7 cellular contexts compared by ENCODE assay signal in the genomic region with DNA sequence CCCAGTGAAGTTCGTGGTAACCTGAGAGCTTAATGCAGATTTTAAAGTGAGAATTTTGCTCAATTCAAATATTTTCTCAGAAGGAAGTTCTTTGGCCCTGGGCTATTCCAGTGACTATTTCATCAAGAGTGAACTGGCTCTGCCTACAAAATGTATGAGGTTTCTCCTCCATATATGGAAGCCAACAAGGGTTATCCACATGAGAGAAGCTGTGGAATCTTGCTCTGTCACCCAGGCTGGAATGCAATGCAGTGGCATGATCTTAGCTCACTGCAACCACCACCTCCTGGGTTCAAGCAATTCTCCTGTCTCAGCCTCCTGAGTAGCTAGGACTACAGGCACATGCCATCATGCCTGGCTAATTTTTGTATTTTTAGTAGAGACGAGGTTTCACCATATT.
DNase-seq lines count a peak whose midpoint lies in the region; ATAC-seq, FAIRE-seq and TF ChIP-seq lines count a peak whose summit lies in the region.
"Not testable (repeated sequence)": the region's sequence is repeated elsewhere in the genome, so short reads cannot be mapped to it uniquely, and the experiment has no call there.

No MANE protein-coding gene starts in this region.

- not testable (repeated sequence) for H3K27me3 Mint-ChIP-seq in astrocyte (ENCODE audit: low read depth, unreplicated experiment)

- TF ChIP-seq CTCF in BJ (IDR thresholded peaks at IDR 0.05; ENCODE audit: insufficient read depth, low read depth, low read length); OCI-LY7 (conservative IDR thresholded peaks at IDR 0.05; ENCODE audit: low read length); astrocyte (IDR thresholded peaks at IDR 0.05; ENCODE audit: insufficient read depth, low read depth, low read length); foreskin keratinocyte (conservative IDR thresholded peaks at IDR 0.05): not testable (repeated sequence)

- H3K36me3 ChIP-seq in BJ (ENCODE audit: control insufficient read depth, insufficient read depth, low read length); OCI-LY7 (ENCODE audit: insufficient read depth, low read length); astrocyte (ENCODE audit: insufficient read depth, low read length): not testable (repeated sequence)

- peaks cover 58% of the 10 kb centered on the region for H3K4me1 ChIP-seq in OCI-LY7 (ENCODE audit: insufficient read depth, low read length, poor library complexity, severe bottlenecking)
- H3K4me1 ChIP-seq in astrocyte (ENCODE audit: insufficient read depth, low read length); foreskin keratinocyte: not testable (repeated sequence)

- peak overlapping the region; percentile 61; the same call in 1 of the 2 replicates for H2AFZ ChIP-seq in OCI-LY7 (ENCODE audit: low read length)
- not testable (repeated sequence) for H2AFZ ChIP-seq in astrocyte (ENCODE audit: low read depth, low read length)

- H3K4me3 ChIP-seq in BJ (ENCODE audit: low read depth, low read length); OCI-LY7 (ENCODE audit: low read depth, low read length, poor library complexity, severe bottlenecking); astrocyte (ENCODE audit: insufficient read depth, low read depth, low read length): not testable (repeated sequence)

- not testable (repeated sequence) for H3K27me3 ChIP-seq in BJ (ENCODE audit: control insufficient read depth, insufficient read depth, low read length); astrocyte (ENCODE audit: insufficient read depth, low read length); foreskin keratinocyte

- H3K9me3 Mint-ChIP-seq in astrocyte (ENCODE audit: unreplicated experiment), result not testable (repeated sequence)

- CTCF ChIA-PET in BJ (lab: Yijun Ruan, JAX), result interaction anchor here (1.7 to 6.3 kb wide), 2 partner anchors 12 to 735 kb away, joined by 4 to 49 read pairs; no protein-coding TSS in a partner anchor
- CTCF ChIA-PET in OCI-LY7 (lab: Charles Lee; ENCODE audit: unreplicated experiment), result not testable (repeated sequence)

- not testable (repeated sequence) for H3K4me1 Mint-ChIP-seq in astrocyte (ENCODE audit: low read depth, unreplicated experiment)

- POLR2A ChIA-PET in BJ (lab: Charles Lee); OCI-LY7 (lab: Charles Lee): not testable (repeated sequence)

- not testable (repeated sequence) for H3K4me2 ChIP-seq in OCI-LY7 (ENCODE audit: low read length); astrocyte (ENCODE audit: low read length)

- DNase-seq in BJ (ENCODE audit: low read depth), result peak; percentile 4
- peak; percentile 17 for DNase-seq in H4 (ENCODE audit: low spot score)
- DNase-seq in OCI-LY7 (ENCODE audit: low spot score), result not testable (repeated sequence)
- DNase-seq in astrocyte (ENCODE audit: low read depth), result peak; percentile 69
- peak; percentile 5 to 58 for DNase-seq in foreskin keratinocyte
- peak; percentile 75 for DNase-seq in kidney glomerular epithelial cell (lab: John Stamatoyannopoulos, UW)
- peak; percentile 41 for DNase-seq in non-pigmented ciliary epithelial cell (ENCODE audit: low read depth)

- H3K9ac ChIP-seq in astrocyte (ENCODE audit: low read length), result not testable (repeated sequence)

- not testable (repeated sequence) for H3K4me3 Mint-ChIP-seq in astrocyte (ENCODE audit: unreplicated experiment)

- BruUV-seq in OCI-LY7 (replicated peaks; lab: Mats Ljungman, UMichigan), result not testable (repeated sequence)

- not testable (repeated sequence) for H3K9me2 ChIP-seq in OCI-LY7 (ENCODE audit: insufficient read depth, low read length)

- not testable (repeated sequence) for H3K79me2 ChIP-seq in OCI-LY7 (ENCODE audit: insufficient read depth, low read depth, low read length); astrocyte (ENCODE audit: insufficient read depth, low read length)

- H3K27ac Mint-ChIP-seq in astrocyte (ENCODE audit: unreplicated experiment), result peak overlapping the region; percentile 81

- not testable (repeated sequence) for H3K36me3 Mint-ChIP-seq in astrocyte (ENCODE audit: low read depth, unreplicated experiment)

- intact Hi-C loops in OCI-LY7 (cut with micrococcal nuclease; ENCODE audit: unreplicated experiment), result not testable (repeated sequence)

- not testable (repeated sequence) for H4K20me1 ChIP-seq in OCI-LY7 (ENCODE audit: insufficient read depth, low read length); astrocyte (ENCODE audit: insufficient read depth, low read length)

- FAIRE-seq in astrocyte (lab: Jason Lieb, UNC), result not testable (repeated sequence)

- not testable (repeated sequence) for ATAC-seq in foreskin keratinocyte

- H3K27ac ChIP-seq in OCI-LY7 (ENCODE audit: low read depth, low read length, poor library complexity, severe bottlenecking); astrocyte (ENCODE audit: low read depth, low read length); foreskin keratinocyte: not testable (repeated sequence)

- H3K9me3 ChIP-seq in OCI-LY7 (ENCODE audit: low read length); astrocyte (ENCODE audit: insufficient read depth, low read depth, low read length): not testable (repeated sequence)
